1 cellular context compared by ENCODE assay signal in genomic region chr11:43680521-43681505, GRCh38.
TF ChIP-seq lines count a peak whose summit lies in the region.

Gene HSD17B12 (plus strand): TSS chr11:43680738. CDS start chr11:43680828, 90 bp downstream.

TF ChIP-seq in GM23338, 12 proteins besides CTCF, POLR2A, EP300 and RAD21:
- TF ChIP-seq ZNF462 (CRISPR knock-in tag; IDR thresholded peaks at IDR 0.05) (no peak), NANOG (IDR thresholded peaks at IDR 0.05; ENCODE audit: borderline replicate concordance) (no peak), EZH2phosphoT487 (IDR thresholded peaks at IDR 0.05; ENCODE audit: unreplicated experiment) (no peak), JUNB (IDR thresholded peaks at IDR 0.05; ENCODE audit: unreplicated experiment) (no peak), EZH2 (IDR thresholded peaks at IDR 0.05; ENCODE audit: low read depth, unreplicated experiment) (no peak), ZNF331 (CRISPR knock-in tag; IDR thresholded peaks at IDR 0.05; ENCODE audit: low read depth) (no peak), ETS1 (IDR thresholded peaks at IDR 0.05) (peak; percentile 9), CREB1 (CRISPR knock-in tag; IDR thresholded peaks at IDR 0.05; ENCODE audit: low read depth) (peak; percentile 89), POLR2AphosphoS5 (IDR thresholded peaks at IDR 0.05; ENCODE audit: low read depth) (peak; percentile 96), STAT1 (IDR thresholded peaks at IDR 0.05; ENCODE audit: unreplicated experiment) (no peak), ZNF114 (CRISPR knock-in tag; IDR thresholded peaks at IDR 0.05) (no peak)
- TF ChIP-seq, protein P1, sequence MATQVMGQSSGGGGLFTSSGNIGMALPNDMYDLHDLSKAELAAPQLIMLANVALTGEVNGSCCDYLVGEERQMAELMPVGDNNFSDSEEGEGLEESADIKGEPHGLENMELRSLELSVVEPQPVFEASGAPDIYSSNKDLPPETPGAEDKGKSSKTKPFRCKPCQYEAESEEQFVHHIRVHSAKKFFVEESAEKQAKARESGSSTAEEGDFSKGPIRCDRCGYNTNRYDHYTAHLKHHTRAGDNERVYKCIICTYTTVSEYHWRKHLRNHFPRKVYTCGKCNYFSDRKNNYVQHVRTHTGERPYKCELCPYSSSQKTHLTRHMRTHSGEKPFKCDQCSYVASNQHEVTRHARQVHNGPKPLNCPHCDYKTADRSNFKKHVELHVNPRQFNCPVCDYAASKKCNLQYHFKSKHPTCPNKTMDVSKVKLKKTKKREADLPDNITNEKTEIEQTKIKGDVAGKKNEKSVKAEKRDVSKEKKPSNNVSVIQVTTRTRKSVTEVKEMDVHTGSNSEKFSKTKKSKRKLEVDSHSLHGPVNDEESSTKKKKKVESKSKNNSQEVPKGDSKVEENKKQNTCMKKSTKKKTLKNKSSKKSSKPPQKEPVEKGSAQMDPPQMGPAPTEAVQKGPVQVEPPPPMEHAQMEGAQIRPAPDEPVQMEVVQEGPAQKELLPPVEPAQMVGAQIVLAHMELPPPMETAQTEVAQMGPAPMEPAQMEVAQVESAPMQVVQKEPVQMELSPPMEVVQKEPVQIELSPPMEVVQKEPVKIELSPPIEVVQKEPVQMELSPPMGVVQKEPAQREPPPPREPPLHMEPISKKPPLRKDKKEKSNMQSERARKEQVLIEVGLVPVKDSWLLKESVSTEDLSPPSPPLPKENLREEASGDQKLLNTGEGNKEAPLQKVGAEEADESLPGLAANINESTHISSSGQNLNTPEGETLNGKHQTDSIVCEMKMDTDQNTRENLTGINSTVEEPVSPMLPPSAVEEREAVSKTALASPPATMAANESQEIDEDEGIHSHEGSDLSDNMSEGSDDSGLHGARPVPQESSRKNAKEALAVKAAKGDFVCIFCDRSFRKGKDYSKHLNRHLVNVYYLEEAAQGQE (IDR thresholded peaks at IDR 0.05; ENCODE audit: unreplicated experiment), result peak; percentile 34
